Comparison of ENCODE assay signal across 12 cellular contexts in the genomic region with DNA sequence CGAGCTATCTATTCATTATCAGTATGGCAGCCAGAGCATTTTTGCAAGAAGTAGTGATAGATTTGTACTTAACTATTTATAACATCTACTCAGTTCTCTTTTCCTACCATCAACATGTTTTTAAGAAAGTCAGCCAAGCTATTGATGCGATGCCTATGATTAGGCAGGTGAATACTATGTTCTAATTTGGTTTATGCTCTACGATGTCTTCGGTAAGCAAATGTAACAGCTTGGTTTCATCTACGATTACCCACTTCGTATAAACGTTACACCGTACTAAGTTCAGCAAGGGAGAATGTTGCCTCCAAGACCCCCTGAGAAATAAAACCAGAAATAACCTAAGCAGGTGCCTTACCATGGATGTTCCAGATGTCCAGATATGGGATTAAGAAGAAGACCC. TPM values are rescaled to one million over a fixed set of nuclear protein-coding genes. Genes with fewer than 3 reads are reported as not detected.
DNase-seq lines count a peak whose midpoint lies in the region; ATAC-seq and TF ChIP-seq lines count a peak whose summit lies in the region.
"Had no signal": no experiment of that assay in that cellular context is flagged by ENCODE, and none has a peak within 500 bp of the region (broad histone marks: within the 10 kb centered on the region; RNA-seq: fewer than 3 reads in every experiment).

No MANE protein-coding gene starts in this region.

- peak; percentile 45 for ATAC-seq in HG02798 (IDR thresholded peaks at IDR 0.05; ENCODE audit: poor library complexity, unreplicated experiment)
- peak; percentile 77 for ATAC-seq in stimulated activated memory B cell treated with anti-CD40 and anti-IgM and Interleukin-4, amounts not matched to agents 10 μg/mL and 1 μg/mL and 100 μg/mL, for 72 hours

- peak overlapping the region; percentile 94 for H3K4me3 Mint-ChIP-seq in activated T-cell treated with anti-CD3 and anti-CD28 coated beads, Interleukin-2, amount 50 U/mL, for 24 hours
- H3K4me3 Mint-ChIP-seq in stimulated activated memory B cell treated with anti-CD40 and anti-IgM and Interleukin-4, amounts not matched to agents 10 μg/mL and 1 μg/mL and 100 μg/mL, for 72 hours, result peak overlapping the region; percentile 95

- peaks cover 53% of the 10 kb centered on the region for H3K4me1 ChIP-seq in OCI-LY7 (ENCODE audit: insufficient read depth, low read length, poor library complexity, severe bottlenecking)

- H3K4me3 ChIP-seq in OCI-LY7 (ENCODE audit: low read depth, low read length, poor library complexity, severe bottlenecking), result peak overlapping the region; percentile 72

- POLR2A ChIA-PET in OCI-LY7 (lab: Charles Lee), result interaction anchor here (0.5 to 3.2 kb wide), 24 partner anchors 9 to 1217 kb away, joined by 3 to 17 read pairs (median 4); partner anchors contain the start of genes GCSAM and SLC9C1

- no peaks in the 10 kb centered on the region for H4K20me1 ChIP-seq in OCI-LY7 (ENCODE audit: insufficient read depth, low read length)

- peak overlapping the region; percentile 96 for H2AFZ ChIP-seq in OCI-LY7 (ENCODE audit: low read length)

- H3K4me1 Mint-ChIP-seq in activated T-cell treated with anti-CD3 and anti-CD28 coated beads, Interleukin-2, amount 50 U/mL, for 24 hours (ENCODE audit: low read depth), result peaks cover 64% of the 10 kb centered on the region
- peaks cover 65% of the 10 kb centered on the region for H3K4me1 Mint-ChIP-seq in stimulated activated memory B cell treated with anti-CD40 and anti-IgM and Interleukin-4, amounts not matched to agents 10 μg/mL and 1 μg/mL and 100 μg/mL, for 72 hours

- H3K36me3 ChIP-seq in OCI-LY7 (ENCODE audit: insufficient read depth, low read length), result peaks cover 9% of the 10 kb centered on the region

- peak overlapping the region; percentile 85 for H3K27ac ChIP-seq in OCI-LY7 (ENCODE audit: low read depth, low read length, poor library complexity, severe bottlenecking)
- H3K27ac ChIP-seq: KMS-11, RWPE1 had no signal

- H3K27me3 Mint-ChIP-seq in activated T-cell treated with anti-CD3 and anti-CD28 coated beads, Interleukin-2, amount 50 U/mL, for 24 hours, result no peaks in the 10 kb centered on the region
- H3K27me3 Mint-ChIP-seq in stimulated activated memory B cell treated with anti-CD40 and anti-IgM and Interleukin-4, amounts not matched to agents 10 μg/mL and 1 μg/mL and 100 μg/mL, for 72 hours, result no peaks in the 10 kb centered on the region

- peaks cover 8% of the 10 kb centered on the region for H3K9me3 ChIP-seq in OCI-LY7 (ENCODE audit: low read length)

- DNase-seq in activated T-cell treated with anti-CD3 and anti-CD28 coated beads, Interleukin-2, amount 50 U/mL, for 24 hours, result no peak
- no peak for DNase-seq in activated T-cell treated with anti-CD3 and anti-CD28 coated beads for 4 hours
- peak; percentile 44 for DNase-seq in OCI-LY7 (ENCODE audit: low spot score)
- no peak for DNase-seq in posterior cingulate gyrus
- no peak for DNase-seq in amygdala (lab: John Stamatoyannopoulos, UW)
- DNase-seq in midbrain (lab: John Stamatoyannopoulos, UW), result no peak
- DNase-seq: ACHN, retina had no signal

- BruUV-seq in OCI-LY7 (replicated peaks; lab: Mats Ljungman, UMichigan), result TSS peak; percentile 86

- peaks cover 4% of the 10 kb centered on the region for H3K9me3 Mint-ChIP-seq in activated T-cell treated with anti-CD3 and anti-CD28 coated beads, Interleukin-2, amount 50 U/mL, for 24 hours
- H3K9me3 Mint-ChIP-seq in stimulated activated memory B cell treated with anti-CD40 and anti-IgM and Interleukin-4, amounts not matched to agents 10 μg/mL and 1 μg/mL and 100 μg/mL, for 72 hours, result peaks cover 5% of the 10 kb centered on the region

- CTCF ChIA-PET in OCI-LY7 (lab: Charles Lee; ENCODE audit: unreplicated experiment), result interaction anchor here (0.5 to 1.1 kb wide), 2 partner anchors 38 to 392 kb away, joined by 3 read pairs; no protein-coding TSS in a partner anchor

- H3K4me2 ChIP-seq in OCI-LY7 (ENCODE audit: low read length), result peak overlapping the region; percentile 82
- H3K4me2 ChIP-seq: KMS-11 had no signal

- H3K9me2 ChIP-seq in OCI-LY7 (ENCODE audit: insufficient read depth, low read length), result no peaks in the 10 kb centered on the region

- no peak for TF ChIP-seq CTCF in OCI-LY7 (conservative IDR thresholded peaks at IDR 0.05; ENCODE audit: low read length)

- H3K27ac Mint-ChIP-seq in activated T-cell treated with anti-CD3 and anti-CD28 coated beads, Interleukin-2, amount 50 U/mL, for 24 hours, result peak overlapping the region; percentile 93
- peak overlapping the region; percentile 97 for H3K27ac Mint-ChIP-seq in stimulated activated memory B cell treated with anti-CD40 and anti-IgM and Interleukin-4, amounts not matched to agents 10 μg/mL and 1 μg/mL and 100 μg/mL, for 72 hours

- H3K79me2 ChIP-seq in OCI-LY7 (ENCODE audit: insufficient read depth, low read depth, low read length), result peaks cover 39% of the 10 kb centered on the region

- H3K36me3 Mint-ChIP-seq in activated T-cell treated with anti-CD3 and anti-CD28 coated beads, Interleukin-2, amount 50 U/mL, for 24 hours (ENCODE audit: low read depth), result peaks cover 40% of the 10 kb centered on the region
- peaks cover 9% of the 10 kb centered on the region for H3K36me3 Mint-ChIP-seq in stimulated activated memory B cell treated with anti-CD40 and anti-IgM and Interleukin-4, amounts not matched to agents 10 μg/mL and 1 μg/mL and 100 μg/mL, for 72 hours

- intact Hi-C loops in OCI-LY7 (cut with micrococcal nuclease; ENCODE audit: unreplicated experiment) (loop anchor here (2.0 to 5.0 kb wide), 3 partner anchors 34 to 387 kb away; partner anchors contain the start of gene GCSAM), posterior cingulate gyrus (cut with DNase I) (no loop called here)

RNA-seq across cellular contexts. Expression of gene BTLA, which starts 0.4 kb away (rescaled TPM):
- total RNA-seq in OCI-LY7 (2014; rRNA removed; shearing (Covaris generic)), result 7.7 and 8.0 TPM in 2 replicates
- total RNA-seq in OCI-LY7 (2022), result 7.3 and 7.6 TPM in 2 replicates
